ENCODE assay signal across 8 cellular contexts in genomic region chr19:531009-531752, GRCh38. TPM values are rescaled to one million over a fixed set of nuclear protein-coding genes. Genes with fewer than 3 reads are reported as not detected.
DNase-seq lines count a peak whose midpoint lies in the region; ATAC-seq and TF ChIP-seq lines count a peak whose summit lies in the region.

No MANE protein-coding gene starts in this region.

- H3K27me3 ChIP-seq in kidney epithelial cell (ENCODE audit: control insufficient read depth, insufficient read depth, low read length), result peaks cover 2% of the 10 kb centered on the region

- peak; percentile 73 for DNase-seq in A172 (ENCODE audit: low spot score)
- DNase-seq in NCI-H2196 (lab: John Stamatoyannopoulos, UW; ENCODE audit: unreplicated experiment), result peak; percentile 96
- peak; percentile 71 for DNase-seq in activated CD4-positive, CD25-positive, alpha-beta regulatory T cell treated with anti-CD3 and anti-CD28 coated beads, Interleukin-2, amount 50 U/mL, for 16 hours (ENCODE audit: low read depth, low spot score)
- DNase-seq in central memory CD8-positive, alpha-beta T cell (ENCODE audit: low spot score in 2 of 2), result peak; percentile 87 to 89
- DNase-seq in kidney epithelial cell (ENCODE audit: low read depth), result no peak
- peak; percentile 91 for DNase-seq in stimulated activated CD4-positive, alpha-beta T cell treated with anti-CD3 and anti-CD28 coated beads, Interleukin-15, amount 100 ng/mL, for 24 hours

- H3K4me3 ChIP-seq in kidney epithelial cell (ENCODE audit: low read depth, low read length), result peak overlapping the region; percentile 95

- H3K36me3 ChIP-seq in kidney epithelial cell (ENCODE audit: control insufficient read depth, insufficient read depth, low read length), result no peaks in the 10 kb centered on the region

- TF ChIP-seq CTCF in kidney epithelial cell (IDR thresholded peaks at IDR 0.05; ENCODE audit: insufficient read depth, low read length, poor library complexity, severe bottlenecking), result no peak

- peaks cover 6% of the 10 kb centered on the region for H3K36me3 Mint-ChIP-seq in central memory CD8-positive, alpha-beta T cell (ENCODE audit: insufficient read depth)

- ATAC-seq in GM18511 (IDR thresholded peaks at IDR 0.05; ENCODE audit: unreplicated experiment), result peak; percentile 60
- peak; percentile 67 for ATAC-seq in HG03045 (IDR thresholded peaks at IDR 0.05; ENCODE audit: unreplicated experiment)
- ATAC-seq in central memory CD8-positive, alpha-beta T cell (replicated peaks; ENCODE audit: extremely low read depth, poor library complexity, severe bottlenecking), result peak; percentile 67

- H3K27ac Mint-ChIP-seq in central memory CD8-positive, alpha-beta T cell (ENCODE audit: low read depth), result peak overlapping the region; percentile 55

- peak overlapping the region; percentile 83 for H3K4me3 Mint-ChIP-seq in central memory CD8-positive, alpha-beta T cell

- peaks cover 15% of the 10 kb centered on the region for H3K4me1 Mint-ChIP-seq in central memory CD8-positive, alpha-beta T cell

- H3K9me3 Mint-ChIP-seq in central memory CD8-positive, alpha-beta T cell, result no peaks in the 10 kb centered on the region

- no peaks in the 10 kb centered on the region for H3K27me3 Mint-ChIP-seq in central memory CD8-positive, alpha-beta T cell

RNA-seq across cellular contexts. Expression of gene CDC34, which starts 0.4 kb away (rescaled TPM):
- 96.1 and 105 TPM in 2 replicates for total RNA-seq in A172 (2014; rRNA removed; shearing (Covaris generic))
- total RNA-seq in kidney epithelial cell, result 168 and 194 TPM in 2 replicates

RNA-seq across cellular contexts. Expression of gene GZMM, which starts 12.7 kb away (rescaled TPM):
- not detected in 2 replicates for total RNA-seq in A172 (2014; rRNA removed; shearing (Covaris generic))
- not detected in 2 replicates for total RNA-seq in kidney epithelial cell

RNA-seq across cellular contexts. Expression of gene TPGS1, which starts 23.9 kb away (rescaled TPM):
- total RNA-seq in A172 (2014; rRNA removed; shearing (Covaris generic)), result 44.3 and 104 TPM in 2 replicates
- total RNA-seq in kidney epithelial cell, result 52.7 and 68.8 TPM in 2 replicates

RNA-seq across cellular contexts. Expression of gene MADCAM1, which starts 34.9 kb away (rescaled TPM):
- 0.48 and 0.71 TPM in 2 replicates for total RNA-seq in A172 (2014; rRNA removed; shearing (Covaris generic))
- 0.14 and 0.46 TPM in 2 replicates for total RNA-seq in kidney epithelial cell

RNA-seq across cellular contexts. Expression of gene BSG, which starts 41.2 kb away (rescaled TPM):
- 700 and 767 TPM in 2 replicates for total RNA-seq in A172 (2014; rRNA removed; shearing (Covaris generic))
- 838 and 979 TPM in 2 replicates for total RNA-seq in kidney epithelial cell
